ENCODE assay signal across 1 cellular context in the genomic region with DNA sequence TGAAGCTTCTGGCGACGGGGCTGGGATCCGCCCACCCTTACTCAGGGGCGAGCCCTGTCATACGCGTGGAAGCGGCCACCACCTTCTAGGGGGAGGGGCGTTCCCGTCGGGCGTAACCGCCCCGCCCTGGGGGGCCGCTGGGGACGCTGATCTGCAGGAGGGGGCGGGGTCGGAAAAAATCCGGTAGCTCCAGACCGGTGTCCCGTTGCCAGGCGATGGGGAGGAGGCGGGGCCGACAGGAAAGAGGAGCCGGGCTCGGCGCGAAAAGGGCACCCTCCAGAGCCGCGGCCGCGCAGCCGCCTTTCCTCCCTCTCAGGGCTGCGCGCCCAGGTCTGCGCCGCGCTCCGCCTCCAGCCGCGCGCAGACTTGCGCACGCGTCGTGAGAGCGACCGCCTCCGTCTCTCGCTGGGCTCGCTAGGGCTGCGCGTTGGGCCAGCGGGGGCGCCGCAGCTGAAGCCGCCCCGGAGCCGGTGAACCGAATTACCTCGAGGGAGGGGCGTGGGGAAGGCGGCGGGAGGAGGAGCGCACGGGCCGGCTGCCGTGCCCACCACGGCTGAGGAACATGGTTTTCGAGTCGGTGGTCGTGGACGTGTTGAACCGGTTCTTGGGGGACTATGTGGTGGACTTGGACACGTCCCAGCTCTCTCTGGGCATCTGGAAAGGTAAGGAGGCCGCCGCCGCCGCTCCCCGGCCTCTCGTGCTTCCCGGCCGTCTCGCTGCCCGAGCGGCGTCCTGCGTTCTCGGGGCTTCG.
TF ChIP-seq lines count a peak whose summit lies in the region.

VPS13A (plus strand) TSS at position 392 of the 751 bp plus-strand sequence; CDS start at position 563, 171 bp downstream.

TF ChIP-seq in HepG2, 621 proteins besides CTCF, POLR2A, EP300 and RAD21 (continued from another document and continues in another):
- TF ChIP-seq, protein P1, sequence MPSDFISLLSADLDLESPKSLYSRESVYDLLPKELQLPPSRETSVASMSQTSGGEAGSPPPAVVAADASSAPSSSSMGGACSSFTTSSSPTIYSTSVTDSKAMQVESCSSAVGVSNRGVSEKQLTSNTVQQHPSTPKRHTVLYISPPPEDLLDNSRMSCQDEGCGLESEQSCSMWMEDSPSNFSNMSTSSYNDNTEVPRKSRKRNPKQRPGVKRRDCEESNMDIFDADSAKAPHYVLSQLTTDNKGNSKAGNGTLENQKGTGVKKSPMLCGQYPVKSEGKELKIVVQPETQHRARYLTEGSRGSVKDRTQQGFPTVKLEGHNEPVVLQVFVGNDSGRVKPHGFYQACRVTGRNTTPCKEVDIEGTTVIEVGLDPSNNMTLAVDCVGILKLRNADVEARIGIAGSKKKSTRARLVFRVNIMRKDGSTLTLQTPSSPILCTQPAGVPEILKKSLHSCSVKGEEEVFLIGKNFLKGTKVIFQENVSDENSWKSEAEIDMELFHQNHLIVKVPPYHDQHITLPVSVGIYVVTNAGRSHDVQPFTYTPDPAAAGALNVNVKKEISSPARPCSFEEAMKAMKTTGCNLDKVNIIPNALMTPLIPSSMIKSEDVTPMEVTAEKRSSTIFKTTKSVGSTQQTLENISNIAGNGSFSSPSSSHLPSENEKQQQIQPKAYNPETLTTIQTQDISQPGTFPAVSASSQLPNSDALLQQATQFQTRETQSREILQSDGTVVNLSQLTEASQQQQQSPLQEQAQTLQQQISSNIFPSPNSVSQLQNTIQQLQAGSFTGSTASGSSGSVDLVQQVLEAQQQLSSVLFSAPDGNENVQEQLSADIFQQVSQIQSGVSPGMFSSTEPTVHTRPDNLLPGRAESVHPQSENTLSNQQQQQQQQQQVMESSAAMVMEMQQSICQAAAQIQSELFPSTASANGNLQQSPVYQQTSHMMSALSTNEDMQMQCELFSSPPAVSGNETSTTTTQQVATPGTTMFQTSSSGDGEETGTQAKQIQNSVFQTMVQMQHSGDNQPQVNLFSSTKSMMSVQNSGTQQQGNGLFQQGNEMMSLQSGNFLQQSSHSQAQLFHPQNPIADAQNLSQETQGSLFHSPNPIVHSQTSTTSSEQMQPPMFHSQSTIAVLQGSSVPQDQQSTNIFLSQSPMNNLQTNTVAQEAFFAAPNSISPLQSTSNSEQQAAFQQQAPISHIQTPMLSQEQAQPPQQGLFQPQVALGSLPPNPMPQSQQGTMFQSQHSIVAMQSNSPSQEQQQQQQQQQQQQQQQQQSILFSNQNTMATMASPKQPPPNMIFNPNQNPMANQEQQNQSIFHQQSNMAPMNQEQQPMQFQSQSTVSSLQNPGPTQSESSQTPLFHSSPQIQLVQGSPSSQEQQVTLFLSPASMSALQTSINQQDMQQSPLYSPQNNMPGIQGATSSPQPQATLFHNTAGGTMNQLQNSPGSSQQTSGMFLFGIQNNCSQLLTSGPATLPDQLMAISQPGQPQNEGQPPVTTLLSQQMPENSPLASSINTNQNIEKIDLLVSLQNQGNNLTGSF (CRISPR knock-in tag; IDR thresholded peaks at IDR 0.05): no peak
- TF ChIP-seq PHF5A (CRISPR knock-in tag; IDR thresholded peaks at IDR 0.05; ENCODE audit: low read depth, unreplicated experiment) (no peak), ZNF572 (CRISPR knock-in tag; IDR thresholded peaks at IDR 0.05) (no peak), NR2F1 (CRISPR knock-in tag; IDR thresholded peaks at IDR 0.05) (no peak), ZSCAN5A (CRISPR knock-in tag; IDR thresholded peaks at IDR 0.05; ENCODE audit: borderline replicate concordance) (no peak), SALL1 (CRISPR knock-in tag; IDR thresholded peaks at IDR 0.05) (peak; percentile 74), MLLT10 (CRISPR knock-in tag; IDR thresholded peaks at IDR 0.05) (no peak), ZNF841 (CRISPR knock-in tag; IDR thresholded peaks at IDR 0.05; ENCODE audit: borderline replicate concordance) (no peak), KMT2B (CRISPR knock-in tag; IDR thresholded peaks at IDR 0.05) (peak; percentile 23), ZNF720 (CRISPR knock-in tag; IDR thresholded peaks at IDR 0.05) (no peak), HNF4A (CRISPR knock-in tag; IDR thresholded peaks at IDR 0.05) (no peak), ZNF746 (CRISPR knock-in tag; IDR thresholded peaks at IDR 0.05) (no peak), SP140L (CRISPR knock-in tag; IDR thresholded peaks at IDR 0.05; ENCODE audit: borderline replicate concordance) (no peak), ZNF577 (CRISPR knock-in tag; IDR thresholded peaks at IDR 0.05; ENCODE audit: borderline replicate concordance, low read depth) (no peak), SNAI1 (CRISPR knock-in tag; IDR thresholded peaks at IDR 0.05; ENCODE audit: borderline replicate concordance) (no peak), ZNF646 (CRISPR knock-in tag; IDR thresholded peaks at IDR 0.05) (no peak), AGO1 (IDR thresholded peaks at IDR 0.05; ENCODE audit: low read depth, low read length, poor library complexity, severe bottlenecking) (peak; percentile 58), ZNF652 (CRISPR knock-in tag; IDR thresholded peaks at IDR 0.05; ENCODE audit: borderline replicate concordance, low read depth) (no peak), PRPF4 (IDR thresholded peaks at IDR 0.05; ENCODE audit: low read depth, low read length, poor library complexity, severe bottlenecking) (no peak), TRIM22 (IDR thresholded peaks at IDR 0.05) (no peak), SKI (IDR thresholded peaks at IDR 0.05; ENCODE audit: partially characterized antibody) (no peak), MBNL3 (CRISPR knock-in tag; conservative IDR thresholded peaks at IDR 0.05) (no peak)
- TF ChIP-seq, protein P2, sequence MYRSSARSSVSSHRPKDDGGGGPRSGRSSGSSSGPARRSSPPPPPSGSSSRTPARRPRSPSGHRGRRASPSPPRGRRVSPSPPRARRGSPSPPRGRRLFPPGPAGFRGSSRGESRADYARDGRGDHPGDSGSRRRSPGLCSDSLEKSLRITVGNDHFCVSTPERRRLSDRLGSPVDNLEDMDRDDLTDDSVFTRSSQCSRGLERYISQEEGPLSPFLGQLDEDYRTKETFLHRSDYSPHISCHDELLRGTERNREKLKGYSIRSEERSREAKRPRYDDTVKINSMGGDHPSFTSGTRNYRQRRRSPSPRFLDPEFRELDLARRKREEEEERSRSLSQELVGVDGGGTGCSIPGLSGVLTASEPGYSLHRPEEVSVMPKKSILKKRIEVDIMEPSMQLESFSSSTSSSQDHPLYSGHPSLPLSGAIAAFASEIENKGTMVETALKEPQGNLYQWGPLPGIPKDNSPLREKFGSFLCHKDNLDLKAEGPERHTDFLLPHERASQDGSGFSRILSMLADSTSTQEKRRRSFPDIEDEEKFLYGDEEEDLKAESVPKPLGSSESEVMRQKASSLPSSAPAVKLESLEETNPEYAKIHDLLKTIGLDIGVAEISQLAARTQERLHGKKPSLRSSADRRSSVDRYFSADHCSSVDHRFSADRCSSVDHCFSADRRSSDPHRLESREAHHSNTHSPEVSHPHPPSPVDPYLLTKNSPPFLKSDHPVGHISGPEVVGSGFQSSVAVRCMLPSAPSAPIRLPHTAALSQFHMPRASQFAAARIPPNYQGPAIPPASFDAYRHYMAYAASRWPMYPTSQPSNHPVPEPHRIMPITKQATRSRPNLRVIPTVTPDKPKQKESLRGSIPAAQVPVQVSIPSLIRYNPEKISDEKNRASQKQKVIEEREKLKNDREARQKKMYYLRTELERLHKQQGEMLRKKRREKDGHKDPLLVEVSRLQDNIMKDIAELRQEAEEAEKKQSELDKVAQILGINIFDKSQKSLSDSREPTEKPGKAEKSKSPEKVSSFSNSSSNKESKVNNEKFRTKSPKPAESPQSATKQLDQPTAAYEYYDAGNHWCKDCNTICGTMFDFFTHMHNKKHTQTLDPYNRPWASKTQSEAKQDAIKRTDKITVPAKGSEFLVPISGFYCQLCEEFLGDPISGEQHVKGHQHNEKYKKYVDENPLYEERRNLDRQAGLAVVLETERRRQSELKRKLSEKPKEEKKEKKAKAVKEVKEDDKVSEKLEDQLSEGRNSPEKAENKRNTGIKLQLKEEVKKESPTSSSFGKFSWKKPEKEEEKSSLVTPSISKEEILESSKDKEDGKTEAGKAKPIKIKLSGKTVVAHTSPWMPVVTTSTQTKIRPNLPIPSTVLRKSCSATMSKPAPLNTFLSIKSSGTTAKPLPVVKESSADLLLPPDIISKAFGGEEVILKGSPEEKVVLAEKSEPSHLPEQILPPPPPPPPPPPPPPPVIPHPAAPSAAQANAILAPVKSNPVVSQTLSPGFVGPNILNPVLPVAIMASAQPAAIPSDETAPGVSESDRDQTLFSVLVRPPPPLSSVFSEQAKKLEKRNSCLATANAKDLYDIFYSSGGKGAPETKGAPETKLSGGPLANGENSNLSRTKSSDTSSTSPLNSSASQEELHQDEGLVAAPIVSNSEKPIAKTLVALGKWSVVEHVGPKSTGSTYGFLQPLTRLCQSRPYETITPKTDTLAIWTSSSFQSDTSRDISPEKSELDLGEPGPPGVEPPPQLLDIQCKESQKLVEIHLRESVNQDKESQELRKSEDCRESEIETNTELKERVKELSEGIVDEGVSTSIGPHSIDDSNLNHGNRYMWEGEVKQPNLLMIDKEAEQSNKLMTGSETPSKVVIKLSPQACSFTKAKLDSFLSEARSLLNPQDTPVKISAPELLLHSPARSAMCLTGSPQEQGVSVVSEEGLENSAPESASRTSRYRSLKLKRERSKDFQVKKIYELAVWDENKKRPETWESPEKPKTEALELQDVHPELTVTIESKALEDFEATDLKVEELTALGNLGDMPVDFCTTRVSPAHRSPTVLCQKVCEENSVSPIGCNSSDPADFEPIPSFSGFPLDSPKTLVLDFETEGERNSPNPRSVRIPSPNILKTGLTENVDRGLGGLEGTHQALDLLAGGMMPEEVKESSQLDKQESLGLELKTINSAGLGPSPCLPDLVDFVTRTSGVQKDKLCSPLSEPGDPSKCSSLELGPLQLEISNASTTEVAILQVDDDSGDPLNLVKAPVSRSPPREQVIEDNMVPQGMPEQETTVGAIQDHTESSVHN (CRISPR knock-in tag; IDR thresholded peaks at IDR 0.05): no peak
- TF ChIP-seq, protein P3, sequence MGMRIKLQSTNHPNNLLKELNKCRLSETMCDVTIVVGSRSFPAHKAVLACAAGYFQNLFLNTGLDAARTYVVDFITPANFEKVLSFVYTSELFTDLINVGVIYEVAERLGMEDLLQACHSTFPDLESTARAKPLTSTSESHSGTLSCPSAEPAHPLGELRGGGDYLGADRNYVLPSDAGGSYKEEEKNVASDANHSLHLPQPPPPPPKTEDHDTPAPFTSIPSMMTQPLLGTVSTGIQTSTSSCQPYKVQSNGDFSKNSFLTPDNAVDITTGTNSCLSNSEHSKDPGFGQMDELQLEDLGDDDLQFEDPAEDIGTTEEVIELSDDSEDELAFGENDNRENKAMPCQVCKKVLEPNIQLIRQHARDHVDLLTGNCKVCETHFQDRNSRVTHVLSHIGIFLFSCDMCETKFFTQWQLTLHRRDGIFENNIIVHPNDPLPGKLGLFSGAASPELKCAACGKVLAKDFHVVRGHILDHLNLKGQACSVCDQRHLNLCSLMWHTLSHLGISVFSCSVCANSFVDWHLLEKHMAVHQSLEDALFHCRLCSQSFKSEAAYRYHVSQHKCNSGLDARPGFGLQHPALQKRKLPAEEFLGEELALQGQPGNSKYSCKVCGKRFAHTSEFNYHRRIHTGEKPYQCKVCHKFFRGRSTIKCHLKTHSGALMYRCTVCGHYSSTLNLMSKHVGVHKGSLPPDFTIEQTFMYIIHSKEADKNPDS (CRISPR knock-in tag; IDR thresholded peaks at IDR 0.05): no peak
